Comparison of ENCODE assay signal across 1 cellular context in genomic region chr11:74951241-74951640, GRCh38.
TF ChIP-seq lines count a peak whose summit lies in the region.

No MANE protein-coding gene starts in this region.

TF ChIP-seq in A549, 52 proteins besides CTCF, POLR2A, EP300 and RAD21:
- TF ChIP-seq HOXB5 (CRISPR knock-in tag; IDR thresholded peaks at IDR 0.05) (no peak), NR3C1 (IDR thresholded peaks at IDR 0.05) (no peak), ELK1 (IDR thresholded peaks at IDR 0.05; ENCODE audit: low read depth, low read length) (no peak), HES2 (IDR thresholded peaks at IDR 0.05) (no peak), HMGXB4 (CRISPR knock-in tag; IDR thresholded peaks at IDR 0.05; ENCODE audit: borderline replicate concordance) (no peak)
